ENCODE assay signal across 8 cellular contexts in the genomic region with DNA sequence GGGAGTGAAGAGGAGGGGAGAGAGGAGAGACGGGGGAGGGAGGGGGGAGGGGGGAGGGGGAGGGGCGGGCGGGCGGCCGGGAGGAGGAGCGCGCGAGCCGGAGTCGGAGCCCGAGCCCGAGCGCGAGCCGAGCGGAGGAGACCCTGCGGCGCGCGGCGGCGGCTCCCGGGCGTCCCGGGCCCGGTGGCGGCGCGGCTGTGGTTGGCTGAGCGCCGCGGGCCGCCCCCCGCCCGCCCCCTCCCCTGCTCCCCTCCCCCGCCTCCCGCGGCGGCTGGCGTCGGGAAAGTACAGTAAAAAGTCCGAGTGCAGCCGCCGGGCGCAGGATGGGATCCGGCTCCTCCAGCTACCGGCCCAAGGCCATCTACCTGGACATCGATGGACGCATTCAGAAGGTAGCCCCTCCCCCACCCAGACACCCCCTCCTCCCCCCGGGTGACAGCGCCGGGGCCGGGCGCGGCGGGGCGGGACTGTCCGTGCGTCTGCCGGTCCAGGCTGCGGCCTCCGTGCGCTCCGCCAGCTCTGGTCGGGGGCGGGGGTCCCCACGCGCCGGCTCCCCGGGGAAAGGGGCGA. TPM values are rescaled to one million over a fixed set of nuclear protein-coding genes. Genes with fewer than 3 reads are reported as not detected.
DNase-seq lines count a peak whose midpoint lies in the region; ATAC-seq and TF ChIP-seq lines count a peak whose summit lies in the region.

Gene PDE9A, plus strand, starts transcription at position 130 of the 570 bp plus-strand sequence. Its CDS starts 194 bp downstream, at position 324.

- peaks cover 22% of the 10 kb centered on the region for H3K4me1 ChIP-seq in GM23338 (ENCODE audit: insufficient read depth)
- peaks cover 7% of the 10 kb centered on the region for H3K4me1 ChIP-seq in RWPE2 (ENCODE audit: insufficient read depth, poor library complexity, severe bottlenecking)
- H3K4me1 ChIP-seq in thymus (ENCODE audit: control insufficient read depth, insufficient read depth, low read length), result peaks cover 16% of the 10 kb centered on the region
- H3K4me1 ChIP-seq in foreskin keratinocyte, result no peaks in the 10 kb centered on the region

- H3K36me3 Mint-ChIP-seq in GM23338 (ENCODE audit: low read depth) (peaks cover 10% of the 10 kb centered on the region; the same call in 1 of the 3 replicates), memory B cell (no peaks in the 10 kb centered on the region)
- peaks cover 2% of the 10 kb centered on the region for H3K36me3 Mint-ChIP-seq in central memory CD8-positive, alpha-beta T cell (ENCODE audit: insufficient read depth)

- DNase-seq in GM23338 (ENCODE audit: low spot score) (peak; percentile 80), RWPE2 (ENCODE audit: low spot score) (no peak), memory B cell (ENCODE audit: low spot score in 2 of 2) (peak in 1 of 2 donors; percentile 30), foreskin keratinocyte (no peak)
- DNase-seq in central memory CD8-positive, alpha-beta T cell (ENCODE audit: low spot score in 2 of 2), result no peak

- H3K4me3 Mint-ChIP-seq in GM23338 (peak within 1 kb of the TSS; percentile 86), memory B cell (peak within 1 kb of the TSS; percentile 79)
- H3K4me3 Mint-ChIP-seq in central memory CD8-positive, alpha-beta T cell, result peak within 1 kb of the TSS; percentile 81

- no peak within 1 kb of the TSS for H3K27ac ChIP-seq in GM23338 (ENCODE audit: low read depth)
- H3K27ac ChIP-seq in RWPE2 (ENCODE audit: poor library complexity, severe bottlenecking), result no peak within 1 kb of the TSS
- peak within 1 kb of the TSS; percentile 67 for H3K27ac ChIP-seq in thymus (ENCODE audit: low read depth)
- no peak within 1 kb of the TSS for H3K27ac ChIP-seq in foreskin keratinocyte

- no peak for TF ChIP-seq CTCF in GM23338 (conservative IDR thresholded peaks at IDR 0.05; ENCODE audit: low read depth in 2 of 2)
- TF ChIP-seq CTCF in RWPE2 (IDR thresholded peaks at IDR 0.05; ENCODE audit: poor library complexity, severe bottlenecking), result no peak
- TF ChIP-seq CTCF in foreskin keratinocyte (conservative IDR thresholded peaks at IDR 0.05), result no peak

- H3K4me3 ChIP-seq in GM23338 (peak within 1 kb of the TSS; percentile 89), RWPE2 (ENCODE audit: severe bottlenecking) (peak within 1 kb of the TSS; percentile 49), thymus (ENCODE audit: low read length) (peak within 1 kb of the TSS; percentile 68)

- no peaks in the 10 kb centered on the region for H3K9me2 ChIP-seq in GM23338 (ENCODE audit: insufficient read depth)

- peak within 1 kb of the TSS; percentile 89 for H2AFZ ChIP-seq in GM23338

- under 1% methylated on average over 68 of the region's 71 CpGs for WGBS in thymus

- H3K27me3 Mint-ChIP-seq in GM23338 (ENCODE audit: insufficient read depth, low read depth, poor library complexity) (peaks cover 31% of the 10 kb centered on the region), memory B cell (peaks cover 32% of the 10 kb centered on the region)
- peaks cover 72% of the 10 kb centered on the region for H3K27me3 Mint-ChIP-seq in central memory CD8-positive, alpha-beta T cell

- H3K27me3 ChIP-seq in GM23338 (ENCODE audit: insufficient read depth), result no peaks in the 10 kb centered on the region
- H3K27me3 ChIP-seq in RWPE2 (ENCODE audit: insufficient read depth, poor library complexity, severe bottlenecking), result peaks cover 15% of the 10 kb centered on the region
- peaks cover 8% of the 10 kb centered on the region for H3K27me3 ChIP-seq in thymus (ENCODE audit: control insufficient read depth, insufficient read depth)
- H3K27me3 ChIP-seq in foreskin keratinocyte, result peaks cover 65% of the 10 kb centered on the region

- H3K79me2 ChIP-seq in GM23338 (replicated peaks; ENCODE audit: insufficient read depth), result peaks cover 44% of the 10 kb centered on the region

- ATAC-seq in GM23338 (peak; percentile 34), RWPE2 (ENCODE audit: low read depth) (0 out of 3 replicates have a peak, but pooled peaks have one; percentile 11), memory B cell (ENCODE audit: low read depth) (peak; percentile 45), GM21529 (IDR thresholded peaks at IDR 0.05; ENCODE audit: unreplicated experiment) (no peak), HG03097 (IDR thresholded peaks at IDR 0.05; ENCODE audit: low FRiP score, unreplicated experiment) (no peak), foreskin keratinocyte (no peak)
- ATAC-seq in central memory CD8-positive, alpha-beta T cell (replicated peaks; ENCODE audit: extremely low read depth, poor library complexity, severe bottlenecking), result no peak

- H3K36me3 ChIP-seq in GM23338 (ENCODE audit: insufficient read depth) (no peaks in the 10 kb centered on the region), RWPE2 (ENCODE audit: low read depth) (no peaks in the 10 kb centered on the region), thymus (ENCODE audit: control insufficient read depth, insufficient read depth) (no peaks in the 10 kb centered on the region)

- peaks cover 44% of the 10 kb centered on the region for H3K4me1 Mint-ChIP-seq in GM23338
- H3K4me1 Mint-ChIP-seq in central memory CD8-positive, alpha-beta T cell, result peaks cover 16% of the 10 kb centered on the region
- peaks cover 17% of the 10 kb centered on the region for H3K4me1 Mint-ChIP-seq in memory B cell

- H4K20me1 ChIP-seq in GM23338 (replicated peaks; ENCODE audit: insufficient read depth), result peaks cover 8% of the 10 kb centered on the region; the same call in 1 of the 2 replicates

- peak within 1 kb of the TSS; percentile 88 for H3K27ac Mint-ChIP-seq in GM23338
- no peak within 1 kb of the TSS for H3K27ac Mint-ChIP-seq in central memory CD8-positive, alpha-beta T cell (ENCODE audit: low read depth)
- peak within 1 kb of the TSS; percentile 75 for H3K27ac Mint-ChIP-seq in memory B cell

- H3K4me2 ChIP-seq in GM23338, result peak within 1 kb of the TSS; percentile 95

- H3K9me3 Mint-ChIP-seq in GM23338 (no peaks in the 10 kb centered on the region; the same call in 2 of the 3 replicates), memory B cell (no peaks in the 10 kb centered on the region)
- no peaks in the 10 kb centered on the region for H3K9me3 Mint-ChIP-seq in central memory CD8-positive, alpha-beta T cell

- 0 out of 2 replicates have a peak, but pooled peaks cover 7% of the 10 kb centered on the region for H3F3A ChIP-seq in GM23338 (replicated peaks; ENCODE audit: low read depth)

- no peaks in the 10 kb centered on the region for H3K9me3 ChIP-seq in RWPE2 (ENCODE audit: severe bottlenecking)
- no peaks in the 10 kb centered on the region for H3K9me3 ChIP-seq in thymus (ENCODE audit: control insufficient read depth)

RNA-seq across cellular contexts. Expression of gene PDE9A, which starts in this region (rescaled TPM):
- total RNA-seq in GM23338 (2014; rRNA removed; shearing (Covaris generic)), result 26.5 and 33.3 TPM in 2 replicates
- polyA plus RNA-seq in GM23338 (2016; fragmentation: Nextera tagmentation; extraction: Ambion mirVana) (27.2 and 31.1 TPM in 2 replicates), thymus (14.5 TPM), foreskin keratinocyte (0.10 and 0.13 TPM in 2 replicates)
- 0.11 and 0.14 TPM in 2 replicates for total RNA-seq in foreskin keratinocyte

Comparison
In these comparisons a context has a peak if more than half of its experiments do, and no peak if none do; other contexts are left out.
1. RNA of gene PDE9A (total RNA-seq): 26.5 to 33.3 TPM in GM23338; 0.11 to 0.14 TPM in foreskin keratinocyte; every median in the first group is over 10 times any median in the second.
2. RNA of gene PDE9A (polyA plus RNA-seq): 27.2 to 31.1 TPM in GM23338 and 14.5 TPM in thymus (single experiment); 0.10 to 0.13 TPM in foreskin keratinocyte; every median in the first group is over 10 times any median in the second.
3. ATAC-seq: peak in GM23338 (single experiment), RWPE2 (single experiment) and memory B cell (single experiment); none in central memory CD8-positive, alpha-beta T cell (single experiment), GM21529 (single experiment), HG03097 (single experiment) and foreskin keratinocyte (single experiment).
4. Peak in every context shown above with its lines, with median percentiles within 50 percentile points of each other: H3K4me3 ChIP-seq and H3K4me3 Mint-ChIP-seq.